13 cellular contexts compared by ENCODE assay signal in the genomic region with DNA sequence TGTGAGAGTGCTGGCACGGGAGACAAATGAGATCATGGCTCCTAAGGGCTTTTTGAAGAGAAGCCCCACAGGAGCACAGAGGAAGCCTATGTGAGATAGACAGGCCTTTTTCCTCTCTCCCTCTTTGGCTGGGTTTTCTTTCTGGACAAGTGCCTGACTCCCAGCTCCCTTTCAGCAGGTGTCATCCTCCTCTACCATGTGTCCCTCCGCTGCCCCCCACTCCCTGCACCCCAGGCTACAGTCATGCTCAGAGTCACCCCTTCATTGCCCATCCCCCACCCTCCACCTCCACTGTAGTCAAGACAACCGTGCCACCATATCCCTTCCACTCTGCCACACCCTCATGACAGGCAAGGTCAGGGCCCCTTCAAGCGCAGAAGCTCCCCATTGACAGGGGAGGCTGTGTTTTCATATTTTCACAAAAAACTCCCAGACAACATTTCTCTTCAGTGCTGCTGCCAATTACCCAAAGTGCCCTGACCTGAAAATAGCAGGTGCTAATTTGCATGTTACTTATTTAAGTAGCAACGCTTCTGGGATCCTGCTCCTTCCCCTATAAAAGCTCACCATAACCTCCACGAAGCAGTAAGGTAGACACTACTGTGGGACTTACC.
A peak's percentile ranks its signal among the peaks of the same experiment; 100 is the strongest.
DNase-seq lines count a peak whose midpoint lies in the region; ATAC-seq and TF ChIP-seq lines count a peak whose summit lies in the region.
"Had no signal": no experiment of that assay in that cellular context is flagged by ENCODE, and none has a peak within 500 bp of the region (broad histone marks: within the 10 kb centered on the region; RNA-seq: fewer than 3 reads in every experiment).

No MANE protein-coding gene starts in this region.

- H3K9me3 ChIP-seq in A673 (ENCODE audit: low read depth, low read length, poor library complexity, severe bottlenecking) (no peaks in the 10 kb centered on the region), MM.1S (replicated peaks; ENCODE audit: insufficient read depth, low read length) (no peaks in the 10 kb centered on the region), neural progenitor cell (ENCODE audit: low read depth) (no peaks in the 10 kb centered on the region), ovary (no peaks in the 10 kb centered on the region)
- H3K9me3 ChIP-seq: body of pancreas had no signal

- H3K4me1 ChIP-seq in A673 (ENCODE audit: insufficient read depth, low read length, poor library complexity, severe bottlenecking) = peaks cover 31% of the 10 kb centered on the region
- peaks cover 50% of the 10 kb centered on the region for H3K4me1 ChIP-seq in MM.1S (ENCODE audit: low read length)
- H3K4me1 ChIP-seq in neural progenitor cell = peaks cover 64% of the 10 kb centered on the region
- peaks cover 6% of the 10 kb centered on the region for H3K4me1 ChIP-seq in ovary (ENCODE audit: insufficient read depth)

- H3K27ac Mint-ChIP-seq in neural progenitor cell = peak overlapping the region; percentile 100
- H3K27ac Mint-ChIP-seq: activated T-helper 1 cell treated with anti-CD3 and anti-CD28 coated beads, Interleukin-12 subunit alpha, Interleukin-12 subunit beta, Interleukin-2, Interleukin-4 antibody, amounts not matched to agents 30 ng/mL and 10 ng/mL and 1 ng/mL, durations not matched to agents 14 hours and 24 hours and 36 hours had no signal

- H3K36me3 ChIP-seq in A673 (ENCODE audit: insufficient read depth, low read length, poor library complexity, severe bottlenecking) (no peaks in the 10 kb centered on the region), MM.1S (replicated peaks; ENCODE audit: insufficient read depth, low read length) (no peaks in the 10 kb centered on the region), neural progenitor cell (no peaks in the 10 kb centered on the region), ovary (no peaks in the 10 kb centered on the region)

- POLR2A ChIA-PET in A673 (lab: Charles Lee; ENCODE audit: low non-redundant PET) = interaction anchor here (0.6 kb wide), 1 partner anchor 100 kb away, joined by 3 read pairs; no protein-coding TSS in a partner anchor

- no peaks in the 10 kb centered on the region for H3K9me2 ChIP-seq in MM.1S (replicated peaks; ENCODE audit: insufficient read depth, low read length)

- TF ChIP-seq CTCF in A673 (conservative IDR thresholded peaks at IDR 0.05; ENCODE audit: low read depth, low read length) (no peak), MM.1S (IDR thresholded peaks at IDR 0.05; ENCODE audit: low read length) (no peak), dorsolateral prefrontal cortex (IDR thresholded peaks at IDR 0.05 in 54 of 56, conservative IDR thresholded peaks at IDR 0.05 in 2 of 56; ENCODE audit: low read depth in 1 of 56, partially characterized antibody in 56 of 56) (no peak), neural progenitor cell (IDR thresholded peaks at IDR 0.05) (no peak), ovary (IDR thresholded peaks at IDR 0.05) (no peak)

- TF ChIP-seq EP300 in ovary (IDR thresholded peaks at IDR 0.05) = no peak

- H2AFZ ChIP-seq in MM.1S (ENCODE audit: low read length) = peak overlapping the region; percentile 47
- H2AFZ ChIP-seq in neural progenitor cell (replicated peaks) = no peak overlapping the region

- no TSS peak for BruUV-seq in A673 (replicated peaks; lab: Mats Ljungman, UMichigan)

- peaks cover 36% of the 10 kb centered on the region for H3F3A ChIP-seq in MM.1S (ENCODE audit: insufficient read depth, low read length)
- H3F3A ChIP-seq in neural progenitor cell (ENCODE audit: low read depth) = peaks cover 67% of the 10 kb centered on the region

- peaks cover 72% of the 10 kb centered on the region for H3K4me1 Mint-ChIP-seq in neural progenitor cell

- intact Hi-C loops in A673 (cut with micrococcal nuclease; ENCODE audit: unreplicated experiment) = no loop called here
- intact Hi-C loops in dorsolateral prefrontal cortex (cut with DNase I) = no loop called here
- intact Hi-C loops in ovary (cut with DNase I) = no loop called here

- H4K20me1 ChIP-seq in MM.1S (ENCODE audit: insufficient read depth, low read length) = no peaks in the 10 kb centered on the region
- peaks cover 2% of the 10 kb centered on the region for H4K20me1 ChIP-seq in neural progenitor cell (ENCODE audit: low read depth)

- H3K4me2 ChIP-seq in MM.1S (ENCODE audit: low read depth, low read length) (peak overlapping the region; percentile 53), neural progenitor cell (peak overlapping the region; percentile 95)

- peaks cover 5% of the 10 kb centered on the region for H3K36me3 Mint-ChIP-seq in neural progenitor cell

- H3K27me3 ChIP-seq in A673 (replicated peaks; ENCODE audit: insufficient read depth, low read depth, low read length, poor library complexity) = no peaks in the 10 kb centered on the region
- no peaks in the 10 kb centered on the region for H3K27me3 ChIP-seq in MM.1S (replicated peaks; ENCODE audit: insufficient read depth, low read length)
- no peaks in the 10 kb centered on the region for H3K27me3 ChIP-seq in dorsolateral prefrontal cortex
- no peaks in the 10 kb centered on the region for H3K27me3 ChIP-seq in neural progenitor cell
- no peaks in the 10 kb centered on the region for H3K27me3 ChIP-seq in ovary
- H3K27me3 ChIP-seq: body of pancreas had no signal

- ATAC-seq in HG03097 (IDR thresholded peaks at IDR 0.05; ENCODE audit: low FRiP score, unreplicated experiment) = no peak
- ATAC-seq: body of pancreas had no signal

- DNase-seq in A673 (ENCODE audit: low spot score) = no peak
- peak; percentile 91 for DNase-seq in MM.1S
- DNase-seq in dorsolateral prefrontal cortex = no peak
- no peak for DNase-seq in neural progenitor cell (ENCODE audit: low spot score)
- no peak for DNase-seq in iPS-NIHi7 (ENCODE audit: extremely low spot score)
- DNase-seq in ovary = no peak
- no peak for DNase-seq in islet precursor cell
- DNase-seq: activated CD4-positive, alpha-beta T cell treated with anti-CD3 and anti-CD28 coated beads for 4 hours; body of pancreas; DND-41; NCI-H1436 treated with DMSO at 0.1 percent for 48 hours had no signal

- H3K9ac ChIP-seq in MM.1S (ENCODE audit: low read length) = peak overlapping the region; percentile 33
- no peak overlapping the region for H3K9ac ChIP-seq in neural progenitor cell

- H3K27ac ChIP-seq in A673 (ENCODE audit: low read depth, low read length, poor library complexity, severe bottlenecking) = peak overlapping the region; percentile 7
- peak overlapping the region; percentile 72 for H3K27ac ChIP-seq in MM.1S (ENCODE audit: low read length)
- peak overlapping the region; percentile 66 to 100 (median 93) for H3K27ac ChIP-seq in dorsolateral prefrontal cortex
- H3K27ac ChIP-seq in neural progenitor cell = peak overlapping the region; percentile 97
- no peak overlapping the region for H3K27ac ChIP-seq in ovary

- H3K4me3 ChIP-seq in A673 (ENCODE audit: low read depth, low read length, poor library complexity, severe bottlenecking) (no peak overlapping the region), MM.1S (ENCODE audit: low read length) (peak overlapping the region; percentile 28), dorsolateral prefrontal cortex (peak overlapping the region in 1 of 59 donors; percentile 0), neural progenitor cell (no peak overlapping the region), ovary (no peak overlapping the region)
- H3K4me3 ChIP-seq: body of pancreas had no signal

- WGBS in ovary, 3 donors = 44 to 58% (median 57%) methylated on average over 6 of the region's 6 CpGs

- peaks cover 5% of the 10 kb centered on the region for H3K27me3 Mint-ChIP-seq in neural progenitor cell (ENCODE audit: insufficient read depth, low read depth)

- H3K79me2 ChIP-seq in MM.1S (ENCODE audit: low read length) (peaks cover 26% of the 10 kb centered on the region), neural progenitor cell (ENCODE audit: low read depth) (peaks cover 81% of the 10 kb centered on the region)

- H3K4me3 Mint-ChIP-seq in neural progenitor cell = peak overlapping the region; percentile 100
- H3K4me3 Mint-ChIP-seq: activated T-helper 1 cell treated with anti-CD3 and anti-CD28 coated beads, Interleukin-12 subunit alpha, Interleukin-12 subunit beta, Interleukin-2, Interleukin-4 antibody, amounts not matched to agents 30 ng/mL and 10 ng/mL and 1 ng/mL, durations not matched to agents 14 hours and 24 hours and 36 hours had no signal

- CTCF ChIA-PET in A673 (lab: Charles Lee) = no interaction called here

- no peak for TF ChIP-seq POLR2A in ovary (IDR thresholded peaks at IDR 0.05)

- H3K9me3 Mint-ChIP-seq in neural progenitor cell = no peaks in the 10 kb centered on the region
- H3K9me3 Mint-ChIP-seq: activated T-helper 1 cell treated with anti-CD3 and anti-CD28 coated beads, Interleukin-12 subunit alpha, Interleukin-12 subunit beta, Interleukin-2, Interleukin-4 antibody, amounts not matched to agents 30 ng/mL and 10 ng/mL and 1 ng/mL, durations not matched to agents 14 hours and 24 hours and 36 hours had no signal

Comparison
In these comparisons a context has a peak if more than half of its experiments do, and no peak if none do; other contexts are left out.
1. H3K27ac ChIP-seq: peak in A673 (single experiment), MM.1S (single experiment), dorsolateral prefrontal cortex (59 of 59) and neural progenitor cell (single experiment); none in ovary (0 of 2).